ENCODE assay signal across 8 cellular contexts in genomic region chr15:43746903-43747309, GRCh38. TPM values are rescaled to one million over a fixed set of nuclear protein-coding genes. Genes with fewer than 3 reads are reported as not detected.
A peak's percentile ranks its signal among the peaks of the same experiment; 100 is the strongest.
DNase-seq lines count a peak whose midpoint lies in the region; TF ChIP-seq lines count a peak whose summit lies in the region.
"Not testable (repeated sequence)": the region's sequence is repeated elsewhere in the genome, so short reads cannot be mapped to it uniquely, and the experiment has no call there.

No MANE protein-coding gene starts in this region.

- peak; percentile 13 to 37 for DNase-seq in HAP-1 (ENCODE audit: low spot score in 2 of 2)
- not testable (repeated sequence) for DNase-seq in MM.1S; astrocyte of the cerebellum (ENCODE audit: low read depth); testis
- DNase-seq in SK-MEL-5 (ENCODE audit: low read depth, low spot score) = peak; percentile 21
- peak; percentile 25 for DNase-seq in globus pallidus (ENCODE audit: low spot score)

- H3K9me3 ChIP-seq in DOHH2 (ENCODE audit: control insufficient read depth, insufficient read depth, low read length); HAP-1; MM.1S (replicated peaks; ENCODE audit: insufficient read depth, low read length); mucosa of stomach (ENCODE audit: control insufficient read depth, low read length); testis: not testable (repeated sequence)

- H3K27ac ChIP-seq in DOHH2 (ENCODE audit: low read depth, low read length) (peak overlapping the region; percentile 62), MM.1S (ENCODE audit: low read length) (peak overlapping the region; percentile 46; the same call in 1 of the 2 replicates), testis (peak overlapping the region; percentile 86 to 95)

- TF ChIP-seq POLR2A in testis (IDR thresholded peaks at IDR 0.05) = not testable (repeated sequence)

- H3K9me2 ChIP-seq in DOHH2 (replicated peaks; ENCODE audit: control insufficient read depth, low read length); MM.1S (replicated peaks; ENCODE audit: insufficient read depth, low read length): not testable (repeated sequence)

- H3K4me2 ChIP-seq in DOHH2 (ENCODE audit: low read length) (peak overlapping the region; percentile 84), MM.1S (ENCODE audit: low read depth, low read length) (peak overlapping the region; percentile 77)

- H3K36me3 ChIP-seq in DOHH2 (ENCODE audit: control insufficient read depth, low read length) = peaks cover 47% of the 10 kb centered on the region
- not testable (repeated sequence) for H3K36me3 ChIP-seq in HAP-1 (replicated peaks); MM.1S (replicated peaks; ENCODE audit: insufficient read depth, low read length); mucosa of stomach (ENCODE audit: control insufficient read depth, insufficient read depth, low read length); testis (ENCODE audit: low read depth, missing control alignments)

- 0% methylated on average over 12 of the region's 12 CpGs for WGBS in testis, 2 donors

- in situ Hi-C loops in HAP-1 (cut with MboI; ENCODE audit: low sequenced_read_pairs); SK-MEL-5 (cut with HindIII; ENCODE audit: low pct_unique_long_range_greater_than_20kb, low sequenced_read_pairs); astrocyte of the cerebellum (cut with HindIII; ENCODE audit: low sequenced_read_pairs): not testable (repeated sequence)

- H3K4me3 ChIP-seq in DOHH2 (ENCODE audit: low read length) (peak overlapping the region; percentile 90), HAP-1 (peak overlapping the region; percentile 77), MM.1S (ENCODE audit: low read length) (peak overlapping the region; percentile 81), astrocyte of the cerebellum (ENCODE audit: low read depth, low read length) (peak overlapping the region; percentile 75), mucosa of stomach (ENCODE audit: low read length) (peak overlapping the region; percentile 71), testis (peak overlapping the region; percentile 79 to 95)

- H4K20me1 ChIP-seq in DOHH2 (ENCODE audit: control insufficient read depth, insufficient read depth, low read depth, low read length) (peaks cover 13% of the 10 kb centered on the region), MM.1S (ENCODE audit: insufficient read depth, low read length) (peaks cover 16% of the 10 kb centered on the region)

- peaks cover 16% of the 10 kb centered on the region for H3F3A ChIP-seq in DOHH2 (ENCODE audit: control insufficient read depth, insufficient read depth)
- H3F3A ChIP-seq in MM.1S (ENCODE audit: insufficient read depth, low read length) = not testable (repeated sequence)

- H3K4me1 ChIP-seq in DOHH2 (ENCODE audit: control insufficient read depth, low read length) = peaks cover 62% of the 10 kb centered on the region
- H3K4me1 ChIP-seq in HAP-1 = peaks cover 16% of the 10 kb centered on the region
- H3K4me1 ChIP-seq in MM.1S (ENCODE audit: low read length) = not testable (repeated sequence)
- peaks cover 15% of the 10 kb centered on the region for H3K4me1 ChIP-seq in mucosa of stomach (ENCODE audit: control insufficient read depth, insufficient read depth, low read length)
- peaks cover 22% of the 10 kb centered on the region for H3K4me1 ChIP-seq in testis

- not testable (repeated sequence) for TF ChIP-seq CTCF in DOHH2 (IDR thresholded peaks at IDR 0.05; ENCODE audit: low read depth, low read length, poor library complexity, severe bottlenecking); MM.1S (IDR thresholded peaks at IDR 0.05; ENCODE audit: low read length); astrocyte of the cerebellum (IDR thresholded peaks at IDR 0.05; ENCODE audit: low read depth, low read length, missing control alignments); testis (IDR thresholded peaks at IDR 0.05)

- H3K9ac ChIP-seq in MM.1S (ENCODE audit: low read length) = peak overlapping the region; percentile 85
- H3K9ac ChIP-seq in mucosa of stomach (ENCODE audit: low read length) = peak overlapping the region; percentile 93

- peaks cover 68% of the 10 kb centered on the region for H3K79me2 ChIP-seq in DOHH2 (ENCODE audit: control insufficient read depth, low read length)
- peaks cover 56% of the 10 kb centered on the region for H3K79me2 ChIP-seq in MM.1S (ENCODE audit: low read length)

- H2AFZ ChIP-seq in MM.1S (ENCODE audit: low read length) = peak overlapping the region; percentile 46; the same call in 1 of the 2 replicates

- not testable (repeated sequence) for H3K27me3 ChIP-seq in DOHH2 (ENCODE audit: control insufficient read depth, low read length); HAP-1 (ENCODE audit: low read depth); MM.1S (replicated peaks; ENCODE audit: insufficient read depth, low read length); mucosa of stomach (ENCODE audit: control insufficient read depth, insufficient read depth, low read length); testis

- intact Hi-C loops in testis (cut with DNase I; ENCODE audit: low total_unique reads) = not testable (repeated sequence)

RNA-seq across cellular contexts. Expression of gene PDIA3, which starts 0.7 kb away (rescaled TPM):
- total RNA-seq in SK-MEL-5 (2014; rRNA removed; shearing (Covaris generic)) = 431 and 498 TPM in 2 replicates
- 523 and 575 TPM in 2 replicates for polyA plus RNA-seq in SK-MEL-5 (2015; cell fraction: cytosol; rRNA removed)
- 83.1 and 102 TPM in 2 replicates for polyA plus RNA-seq in SK-MEL-5 (2015; cell fraction: nucleus; rRNA removed)
- total RNA-seq in testis = 100 to 1,000 TPM; 113 to 120 TPM
- 373 TPM for polyA plus RNA-seq in testis (ENCODE audit: insufficient read depth, low read depth, low replicate concordance)

RNA-seq across cellular contexts. Expression of gene ELL3, which starts 29.9 kb away (rescaled TPM):
- 0.61 and 0.69 TPM in 2 replicates for total RNA-seq in SK-MEL-5 (2014; rRNA removed; shearing (Covaris generic))
- polyA plus RNA-seq in SK-MEL-5 (2015; cell fraction: cytosol; rRNA removed) = 0.63 and 0.98 TPM in 2 replicates
- polyA plus RNA-seq in SK-MEL-5 (2015; cell fraction: nucleus; rRNA removed) = 1.4 and 2.6 TPM in 2 replicates
- 10 to 100 TPM; 16.9 to 18.6 TPM for total RNA-seq in testis
- 66.3 TPM for polyA plus RNA-seq in testis (ENCODE audit: insufficient read depth, low read depth, low replicate concordance)

RNA-seq across cellular contexts. Expression of gene SERF2, which starts 45.2 kb away (rescaled TPM):
- total RNA-seq in SK-MEL-5 (2014; rRNA removed; shearing (Covaris generic)) = 630 and 662 TPM in 2 replicates
- polyA plus RNA-seq in SK-MEL-5 (2015; cell fraction: cytosol; rRNA removed) = 548 and 946 TPM in 2 replicates
- 314 and 432 TPM in 2 replicates for polyA plus RNA-seq in SK-MEL-5 (2015; cell fraction: nucleus; rRNA removed)
- 100 to 1,000 TPM; 823 to 834 TPM for total RNA-seq in testis
- 745 TPM for polyA plus RNA-seq in testis (ENCODE audit: insufficient read depth, low read depth, low replicate concordance)

RNA-seq across cellular contexts. Expression of gene SERINC4, which starts 53.1 kb away (rescaled TPM):
- not detected in 2 replicates for total RNA-seq in SK-MEL-5 (2014; rRNA removed; shearing (Covaris generic))
- 0.14 and 0.20 TPM in 2 replicates for polyA plus RNA-seq in SK-MEL-5 (2015; cell fraction: cytosol; rRNA removed)
- 0.47 and 0.90 TPM in 2 replicates for polyA plus RNA-seq in SK-MEL-5 (2015; cell fraction: nucleus; rRNA removed)
- 10 to 100 TPM in 1 of 2 donors, 1 to 10 TPM in 1; 7.0 to 11.7 TPM for total RNA-seq in testis
- polyA plus RNA-seq in testis (ENCODE audit: insufficient read depth, low read depth, low replicate concordance) = 11.7 TPM

RNA-seq across cellular contexts. Expression of gene CKMT1A, which starts 53.2 kb away (rescaled TPM):
- total RNA-seq in SK-MEL-5 (2014; rRNA removed; shearing (Covaris generic)) = 18.5 and 25.8 TPM in 2 replicates
- 32.7 and 40.8 TPM in 2 replicates for polyA plus RNA-seq in SK-MEL-5 (2015; cell fraction: cytosol; rRNA removed)
- polyA plus RNA-seq in SK-MEL-5 (2015; cell fraction: nucleus; rRNA removed) = 46.0 and 66.4 TPM in 2 replicates
- total RNA-seq in testis = 1 to 10 TPM in 1 of 2 donors, under 1 TPM in 1; 0.68 to 1.2 TPM
- polyA plus RNA-seq in testis (ENCODE audit: insufficient read depth, low read depth, low replicate concordance) = 1.4 TPM

Comparison
In these comparisons a context has a peak if more than half of its experiments do, and no peak if none do; other contexts are left out.
1. RNA of gene ELL3, which starts 29.9 kb away (total RNA-seq): 16.9 to 18.6 TPM in testis; 0.61 to 0.69 TPM in SK-MEL-5; every median in the first group is over 10 times any median in the second.
2. Peak in every context shown above with its lines, with median percentiles within 50 percentile points of each other: H3K27ac ChIP-seq and H3K4me3 ChIP-seq.